In the genomic region with DNA sequence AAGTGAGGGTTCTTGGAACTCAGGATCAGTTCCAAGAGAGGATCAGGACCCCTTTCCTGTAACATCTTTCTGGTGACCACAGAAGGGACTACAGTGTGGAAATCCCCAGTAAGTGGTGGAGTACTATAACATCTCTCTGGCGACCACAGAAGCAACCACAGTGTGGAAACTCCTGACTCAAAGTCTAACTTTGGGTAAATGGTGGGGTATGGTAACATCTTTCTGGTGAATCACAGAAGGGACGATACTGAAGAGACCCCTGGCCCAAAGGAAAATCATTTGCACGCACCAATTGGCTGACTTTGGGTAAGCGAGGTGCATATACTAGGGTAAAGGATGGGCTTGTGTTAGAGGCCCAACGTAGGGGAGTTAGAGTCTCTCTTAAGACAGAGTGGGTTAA, we compare ENCODE assay signal across 1 cellular context.
A peak's percentile ranks its signal among the peaks of the same experiment; 100 is the strongest.
TF ChIP-seq lines count a peak whose summit lies in the region.

No MANE protein-coding gene starts in this region.

TF ChIP-seq in GM12878, 131 proteins besides CTCF, POLR2A, EP300 and RAD21 (continued from another document):
- TF ChIP-seq, protein P1, sequence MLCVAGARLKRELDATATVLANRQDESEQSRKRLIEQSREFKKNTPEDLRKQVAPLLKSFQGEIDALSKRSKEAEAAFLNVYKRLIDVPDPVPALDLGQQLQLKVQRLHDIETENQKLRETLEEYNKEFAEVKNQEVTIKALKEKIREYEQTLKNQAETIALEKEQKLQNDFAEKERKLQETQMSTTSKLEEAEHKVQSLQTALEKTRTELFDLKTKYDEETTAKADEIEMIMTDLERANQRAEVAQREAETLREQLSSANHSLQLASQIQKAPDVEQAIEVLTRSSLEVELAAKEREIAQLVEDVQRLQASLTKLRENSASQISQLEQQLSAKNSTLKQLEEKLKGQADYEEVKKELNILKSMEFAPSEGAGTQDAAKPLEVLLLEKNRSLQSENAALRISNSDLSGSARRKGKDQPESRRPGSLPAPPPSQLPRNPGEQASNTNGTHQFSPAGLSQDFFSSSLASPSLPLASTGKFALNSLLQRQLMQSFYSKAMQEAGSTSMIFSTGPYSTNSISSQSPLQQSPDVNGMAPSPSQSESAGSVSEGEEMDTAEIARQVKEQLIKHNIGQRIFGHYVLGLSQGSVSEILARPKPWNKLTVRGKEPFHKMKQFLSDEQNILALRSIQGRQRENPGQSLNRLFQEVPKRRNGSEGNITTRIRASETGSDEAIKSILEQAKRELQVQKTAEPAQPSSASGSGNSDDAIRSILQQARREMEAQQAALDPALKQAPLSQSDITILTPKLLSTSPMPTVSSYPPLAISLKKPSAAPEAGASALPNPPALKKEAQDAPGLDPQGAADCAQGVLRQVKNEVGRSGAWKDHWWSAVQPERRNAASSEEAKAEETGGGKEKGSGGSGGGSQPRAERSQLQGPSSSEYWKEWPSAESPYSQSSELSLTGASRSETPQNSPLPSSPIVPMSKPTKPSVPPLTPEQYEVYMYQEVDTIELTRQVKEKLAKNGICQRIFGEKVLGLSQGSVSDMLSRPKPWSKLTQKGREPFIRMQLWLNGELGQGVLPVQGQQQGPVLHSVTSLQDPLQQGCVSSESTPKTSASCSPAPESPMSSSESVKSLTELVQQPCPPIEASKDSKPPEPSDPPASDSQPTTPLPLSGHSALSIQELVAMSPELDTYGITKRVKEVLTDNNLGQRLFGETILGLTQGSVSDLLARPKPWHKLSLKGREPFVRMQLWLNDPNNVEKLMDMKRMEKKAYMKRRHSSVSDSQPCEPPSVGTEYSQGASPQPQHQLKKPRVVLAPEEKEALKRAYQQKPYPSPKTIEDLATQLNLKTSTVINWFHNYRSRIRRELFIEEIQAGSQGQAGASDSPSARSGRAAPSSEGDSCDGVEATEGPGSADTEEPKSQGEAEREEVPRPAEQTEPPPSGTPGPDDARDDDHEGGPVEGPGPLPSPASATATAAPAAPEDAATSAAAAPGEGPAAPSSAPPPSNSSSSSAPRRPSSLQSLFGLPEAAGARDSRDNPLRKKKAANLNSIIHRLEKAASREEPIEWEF (IDR thresholded peaks at IDR 0.05; ENCODE audit: insufficient replicate concordance, low read depth, low read length) = no peak
- TF ChIP-seq, protein P2, sequence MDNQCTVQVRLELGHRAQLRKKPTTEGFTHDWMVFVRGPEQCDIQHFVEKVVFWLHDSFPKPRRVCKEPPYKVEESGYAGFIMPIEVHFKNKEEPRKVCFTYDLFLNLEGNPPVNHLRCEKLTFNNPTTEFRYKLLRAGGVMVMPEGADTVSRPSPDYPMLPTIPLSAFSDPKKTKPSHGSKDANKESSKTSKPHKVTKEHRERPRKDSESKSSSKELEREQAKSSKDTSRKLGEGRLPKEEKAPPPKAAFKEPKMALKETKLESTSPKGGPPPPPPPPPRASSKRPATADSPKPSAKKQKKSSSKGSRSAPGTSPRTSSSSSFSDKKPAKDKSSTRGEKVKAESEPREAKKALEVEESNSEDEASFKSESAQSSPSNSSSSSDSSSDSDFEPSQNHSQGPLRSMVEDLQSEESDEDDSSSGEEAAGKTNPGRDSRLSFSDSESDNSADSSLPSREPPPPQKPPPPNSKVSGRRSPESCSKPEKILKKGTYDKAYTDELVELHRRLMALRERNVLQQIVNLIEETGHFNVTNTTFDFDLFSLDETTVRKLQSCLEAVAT (IDR thresholded peaks at IDR 0.05) = peak; percentile 90
- TF ChIP-seq RCOR1 (conservative IDR thresholded peaks at IDR 0.05; ENCODE audit: low read depth, low read length) = no peak
- no peak for TF ChIP-seq ZNF207 (IDR thresholded peaks at IDR 0.05; ENCODE audit: borderline replicate concordance)
- peak; percentile 58; the same call in 1 of the 2 replicates for TF ChIP-seq PAX5 (IDR thresholded peaks at IDR 0.05; ENCODE audit: borderline replicate concordance, low read depth, low read length)
- TF ChIP-seq MEF2A (IDR thresholded peaks at IDR 0.05; ENCODE audit: insufficient read depth, low read depth, low read length) = no peak
- no peak for TF ChIP-seq CBX3 (IDR thresholded peaks at IDR 0.05; ENCODE audit: borderline replicate concordance, low read depth)
- TF ChIP-seq RELA (IDR thresholded peaks at IDR 0.05; ENCODE audit: borderline replicate concordance, partially characterized antibody) = peak; percentile 93
- TF ChIP-seq, protein P3, sequence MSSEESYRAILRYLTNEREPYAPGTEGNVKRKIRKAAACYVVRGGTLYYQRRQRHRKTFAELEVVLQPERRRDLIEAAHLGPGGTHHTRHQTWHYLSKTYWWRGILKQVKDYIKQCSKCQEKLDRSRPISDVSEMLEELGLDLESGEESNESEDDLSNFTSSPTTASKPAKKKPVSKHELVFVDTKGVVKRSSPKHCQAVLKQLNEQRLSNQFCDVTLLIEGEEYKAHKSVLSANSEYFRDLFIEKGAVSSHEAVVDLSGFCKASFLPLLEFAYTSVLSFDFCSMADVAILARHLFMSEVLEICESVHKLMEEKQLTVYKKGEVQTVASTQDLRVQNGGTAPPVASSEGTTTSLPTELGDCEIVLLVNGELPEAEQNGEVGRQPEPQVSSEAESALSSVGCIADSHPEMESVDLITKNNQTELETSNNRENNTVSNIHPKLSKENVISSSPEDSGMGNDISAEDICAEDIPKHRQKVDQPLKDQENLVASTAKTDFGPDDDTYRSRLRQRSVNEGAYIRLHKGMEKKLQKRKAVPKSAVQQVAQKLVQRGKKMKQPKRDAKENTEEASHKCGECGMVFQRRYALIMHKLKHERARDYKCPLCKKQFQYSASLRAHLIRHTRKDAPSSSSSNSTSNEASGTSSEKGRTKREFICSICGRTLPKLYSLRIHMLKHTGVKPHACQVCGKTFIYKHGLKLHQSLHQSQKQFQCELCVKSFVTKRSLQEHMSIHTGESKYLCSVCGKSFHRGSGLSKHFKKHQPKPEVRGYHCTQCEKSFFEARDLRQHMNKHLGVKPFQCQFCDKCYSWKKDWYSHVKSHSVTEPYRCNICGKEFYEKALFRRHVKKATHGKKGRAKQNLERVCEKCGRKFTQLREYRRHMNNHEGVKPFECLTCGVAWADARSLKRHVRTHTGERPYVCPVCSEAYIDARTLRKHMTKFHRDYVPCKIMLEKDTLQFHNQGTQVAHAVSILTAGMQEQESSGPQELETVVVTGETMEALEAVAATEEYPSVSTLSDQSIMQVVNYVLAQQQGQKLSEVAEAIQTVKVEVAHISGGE (CRISPR knock-in tag; IDR thresholded peaks at IDR 0.05) = no peak
- TF ChIP-seq NR2C1 (IDR thresholded peaks at IDR 0.05) = no peak
